Comparison of ENCODE assay signal across 21 cellular contexts in the genomic region with DNA sequence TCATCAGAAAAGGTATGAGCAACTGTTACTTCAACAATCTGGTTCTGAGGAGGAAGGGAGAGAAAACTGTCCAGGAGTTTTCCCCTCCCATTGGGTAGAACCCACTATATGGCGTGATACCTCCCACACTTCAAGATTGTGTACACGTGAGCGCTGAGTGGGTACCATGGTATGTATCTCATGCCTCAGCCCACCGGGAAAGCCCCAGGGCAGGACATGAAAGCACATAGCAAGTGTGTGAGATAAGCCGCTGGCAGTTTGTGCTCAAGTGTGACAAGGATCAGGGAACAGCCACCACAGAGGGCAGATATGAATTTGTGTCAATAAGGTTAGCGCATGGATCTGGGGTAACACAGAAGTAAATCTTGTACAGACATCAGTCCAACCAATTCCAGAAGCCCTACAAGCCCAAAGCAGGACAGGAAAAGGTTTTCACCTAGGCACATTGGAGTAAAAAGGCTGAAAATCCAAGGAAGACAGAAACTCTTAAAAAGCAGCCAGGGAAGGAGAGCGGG.
"Had no signal": no experiment of that assay in that cellular context is flagged by ENCODE, and none has a peak within 500 bp of the region (broad histone marks: within the 10 kb centered on the region; RNA-seq: fewer than 3 reads in every experiment).

No MANE protein-coding gene starts in this region.

- H3K27ac Mint-ChIP-seq: activated naive CD8-positive, alpha-beta T cell treated with anti-CD3 and anti-CD28 coated beads for 36 hours; natural killer cell treated with Interleukin-12 subunit alpha and Interleukin-12 subunit beta and Interleukin-15 and Interleukin-18, amount 100 ng/mL, for 72 hours; stimulated activated memory B cell treated with anti-CD40 and anti-IgM and Interleukin-4, amounts not matched to agents 10 μg/mL and 1 μg/mL and 100 μg/mL, for 72 hours; T-cell had no signal

- H3K27me3 ChIP-seq: cardiac muscle cell, esophagus squamous epithelium, heart right ventricle, neutrophil, right lobe of liver had no signal

- ATAC-seq: heart right ventricle; right lobe of liver; stimulated activated memory B cell treated with anti-CD40 and anti-IgM and Interleukin-4, amounts not matched to agents 10 μg/mL and 1 μg/mL and 100 μg/mL, for 72 hours; T-cell had no signal

- FAIRE-seq: endothelial cell of umbilical vein, small intestine had no signal

- H3K4me3 Mint-ChIP-seq: activated naive CD8-positive, alpha-beta T cell treated with anti-CD3 and anti-CD28 coated beads for 36 hours; immature natural killer cell; natural killer cell treated with Interleukin-12 subunit alpha and Interleukin-12 subunit beta and Interleukin-15 and Interleukin-18, amount 100 ng/mL, for 72 hours; stimulated activated memory B cell treated with anti-CD40 and anti-IgM and Interleukin-4, amounts not matched to agents 10 μg/mL and 1 μg/mL and 100 μg/mL, for 72 hours; T-cell had no signal

- H3K27ac ChIP-seq: cardiac muscle cell, esophagus squamous epithelium, heart right ventricle, neutrophil, parathyroid adenoma, right lobe of liver, thoracic aorta had no signal

- H3K9me3 Mint-ChIP-seq: activated naive CD8-positive, alpha-beta T cell treated with anti-CD3 and anti-CD28 coated beads for 36 hours; immature natural killer cell; natural killer cell treated with Interleukin-12 subunit alpha and Interleukin-12 subunit beta and Interleukin-15 and Interleukin-18, amount 100 ng/mL, for 72 hours; stimulated activated memory B cell treated with anti-CD40 and anti-IgM and Interleukin-4, amounts not matched to agents 10 μg/mL and 1 μg/mL and 100 μg/mL, for 72 hours; T-cell had no signal

- H3K9me3 ChIP-seq: esophagus squamous epithelium, heart right ventricle, neutrophil, right lobe of liver, thoracic aorta had no signal

- H3K4me3 ChIP-seq: cardiac muscle cell, esophagus squamous epithelium, heart right ventricle, right lobe of liver, thoracic aorta had no signal

- H3K36me3 ChIP-seq: cardiac muscle cell, esophagus squamous epithelium, neutrophil, right lobe of liver, thoracic aorta had no signal

- H3K4me1 ChIP-seq: esophagus squamous epithelium, heart right ventricle, parathyroid adenoma, right lobe of liver had no signal

- DNase-seq: activated CD4-positive, alpha-beta T cell treated with anti-CD3 and anti-CD28 coated beads, Interleukin-2, amount 50 U/mL, for 4 hours; activated gamma-delta T cell treated with Interleukin-2 at 50 U/mL for 16 hours; activated naive CD8-positive, alpha-beta T cell treated with anti-CD3 and anti-CD28 coated beads for 36 hours; amniotic stem cell; dermis blood vessel endothelial cell; effector memory CD4-positive, alpha-beta T cell; esophagus squamous epithelium; heart right ventricle; immature natural killer cell; right lobe of liver; small intestine; stimulated activated CD4-positive, alpha-beta T cell treated with anti-CD3 and anti-CD28 coated beads, Interleukin-4, amount 100 ng/mL, for 4 hours; T-cell; T-helper 9 cell had no signal

- H3K27me3 Mint-ChIP-seq: activated naive CD8-positive, alpha-beta T cell treated with anti-CD3 and anti-CD28 coated beads for 36 hours; natural killer cell treated with Interleukin-12 subunit alpha and Interleukin-12 subunit beta and Interleukin-15 and Interleukin-18, amount 100 ng/mL, for 72 hours; stimulated activated memory B cell treated with anti-CD40 and anti-IgM and Interleukin-4, amounts not matched to agents 10 μg/mL and 1 μg/mL and 100 μg/mL, for 72 hours; T-cell had no signal

- H3K4me1 Mint-ChIP-seq: activated naive CD8-positive, alpha-beta T cell treated with anti-CD3 and anti-CD28 coated beads for 36 hours had no signal

- H3K36me3 Mint-ChIP-seq: natural killer cell treated with Interleukin-12 subunit alpha and Interleukin-12 subunit beta and Interleukin-15 and Interleukin-18, amount 100 ng/mL, for 72 hours had no signal
